ENCODE assay signal across 8 cellular contexts in the genomic region with DNA sequence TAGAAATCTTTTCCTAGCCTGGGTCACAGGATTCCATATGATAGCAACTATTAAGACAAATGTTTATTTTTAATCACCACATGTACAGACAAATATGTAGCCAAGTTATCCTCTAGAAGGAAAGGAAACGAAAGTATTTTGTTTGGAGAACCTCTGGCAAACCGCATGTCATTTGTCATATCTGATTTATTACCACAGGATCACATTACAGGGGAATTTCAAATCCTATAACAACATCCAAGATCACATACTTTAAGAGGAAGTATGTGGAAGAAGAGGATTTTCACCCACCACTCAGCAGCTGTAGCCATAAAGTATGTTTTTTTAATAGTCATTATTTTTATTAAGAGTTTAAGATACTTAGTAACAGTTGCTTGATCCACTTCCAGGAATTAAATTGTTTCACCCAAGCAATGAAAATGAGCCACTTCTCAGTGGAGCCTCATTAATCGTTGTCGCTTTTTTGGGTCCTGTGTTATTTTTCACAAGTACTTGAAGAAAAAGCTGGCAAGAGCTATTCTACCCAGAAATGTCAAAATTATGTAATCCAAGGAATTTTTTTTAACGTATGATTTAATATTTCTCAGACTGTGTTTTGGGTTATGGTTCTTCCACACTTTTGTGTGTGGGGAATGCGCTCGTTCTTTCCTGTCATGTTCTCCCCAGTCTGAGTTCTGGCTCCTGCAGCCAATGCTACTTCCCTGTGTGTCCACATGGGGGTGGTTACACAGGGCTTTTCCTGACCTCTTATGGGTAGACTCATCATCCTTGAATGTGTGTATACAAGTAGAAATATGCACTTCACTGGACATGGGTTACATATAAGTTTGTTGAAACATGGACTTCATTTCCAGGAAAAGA. TPM values are rescaled to one million over a fixed set of nuclear protein-coding genes. Genes with fewer than 3 reads are reported as not detected.
DNase-seq lines count a peak whose midpoint lies in the region; ATAC-seq and TF ChIP-seq lines count a peak whose summit lies in the region.

No MANE protein-coding gene starts in this region.

- H3K4me3 ChIP-seq in epithelial cell of proximal tubule (ENCODE audit: low read depth, low read length) = no peak overlapping the region

- DNase-seq in DMS153 treated with DMSO at 0.1 percent for 48 hours (lab: John Stamatoyannopoulos, UW; ENCODE audit: unreplicated experiment) (peak; percentile 38), NCI-H446 treated with DMSO at 0.1 percent for 48 hours (lab: John Stamatoyannopoulos, UW) (peak; percentile 34), epithelial cell of proximal tubule (ENCODE audit: low read depth) (peak; percentile 42), omental fat pad (ENCODE audit: low spot score) (no peak), GM19240 (ENCODE audit: insufficient read length, low spot score) (no peak), DMS79 (lab: John Stamatoyannopoulos, UW) (no peak)
- DNase-seq in NK-92 treated with Interleukin-12 subunit alpha and Interleukin-12 subunit beta, amount 100 ng/mL, for 24 hours (lab: John Stamatoyannopoulos, UW) = no peak

- TF ChIP-seq CTCF in epithelial cell of proximal tubule (conservative IDR thresholded peaks at IDR 0.05; ENCODE audit: low read depth, low read length) (peak; percentile 77), omental fat pad (IDR thresholded peaks at IDR 0.05) (no peak)

- ATAC-seq in omental fat pad (ENCODE audit: low FRiP score) = peak; percentile 67
- no peak for ATAC-seq in HG03432 (IDR thresholded peaks at IDR 0.05; ENCODE audit: unreplicated experiment)

RNA-seq across cellular contexts. Expression of a gene that starts 6.9 kb away (rescaled TPM):
- total RNA-seq in epithelial cell of proximal tubule (8.7 and 12.7 TPM in 2 replicates), omental fat pad (1 to 10 TPM in 2 of 4 donors, under 1 TPM in 2; 0.36 to 2.7 (median 1.5) TPM)

Comparison
In these comparisons a context has a peak if more than half of its experiments do, and no peak if none do; other contexts are left out.
1. DNase-seq: peak in DMS153 treated with DMSO at 0.1 percent for 48 hours (single experiment), NCI-H446 treated with DMSO at 0.1 percent for 48 hours (single experiment) and epithelial cell of proximal tubule (single experiment); none in omental fat pad (single experiment), GM19240 (single experiment), NK-92 treated with Interleukin-12 subunit alpha and Interleukin-12 subunit beta, amount 100 ng/mL, for 24 hours (single experiment) and DMS79 (single experiment).